1 cellular context compared by ENCODE assay signal in the genomic region with DNA sequence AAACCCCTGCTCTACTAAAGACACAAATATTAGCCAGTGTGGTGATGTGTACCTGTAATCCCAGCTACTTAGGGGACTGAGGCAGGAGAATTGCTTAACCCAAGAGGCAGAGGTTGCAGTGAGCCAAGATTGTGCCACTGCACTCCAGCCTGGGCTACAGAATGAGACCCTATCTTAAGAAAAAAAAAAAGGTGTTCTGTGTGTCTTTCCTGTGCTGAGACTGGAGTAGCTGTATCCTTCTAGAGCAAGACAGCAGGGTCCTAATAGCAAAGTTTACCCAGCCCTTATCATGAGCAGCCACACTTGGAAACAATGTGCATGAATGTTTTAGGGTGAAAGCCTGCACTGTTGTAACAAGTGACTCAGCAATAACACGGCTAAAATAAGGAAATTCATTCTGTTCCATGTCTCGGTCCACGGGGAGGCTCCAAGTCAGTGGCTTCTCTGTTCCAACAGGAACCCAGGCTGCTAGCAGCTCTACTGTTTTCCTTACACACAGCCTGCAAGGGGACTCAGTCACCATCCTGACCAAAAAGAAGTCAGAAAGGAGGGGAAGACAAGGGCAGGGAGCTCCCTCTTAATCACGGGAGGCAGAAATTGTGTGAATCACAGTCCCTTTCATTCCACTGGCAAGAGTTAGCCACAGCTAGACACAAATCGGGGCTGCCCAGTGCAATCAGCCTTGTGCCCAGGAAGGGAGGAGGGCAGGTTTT.
TF ChIP-seq lines count a peak whose summit lies in the region.

No MANE protein-coding gene starts in this region.

TF ChIP-seq in SK-N-SH treated with all-trans-retinoic acid at 6 μM for 48 hours, 23 proteins besides CTCF, POLR2A, EP300 and RAD21 (continued from another document):
- no peak for TF ChIP-seq TOX (CRISPR knock-in tag; IDR thresholded peaks at IDR 0.05; ENCODE audit: borderline replicate concordance)
TF ChIP-seq in SK-N-SH treated with all-trans-retinoic acid at 6 μM for 48 hours: peak in this region for 0.
